ENCODE assay signal across 5 cellular contexts in genomic region chr19:49475995-49476880, GRCh38. TPM values are rescaled to one million over a fixed set of nuclear protein-coding genes. Genes with fewer than 3 reads are reported as not detected.
DNase-seq lines count a peak whose midpoint lies in the region; ATAC-seq lines count a peak whose summit lies in the region.

No MANE protein-coding gene starts in this region.

- H3K4me3 Mint-ChIP-seq in activated CD8-positive, alpha-beta memory T cell treated with anti-CD3 and anti-CD28 coated beads, Interleukin-2, amount 10 ng/mL, durations not matched to agents 7 days and 5 days, result peak overlapping the region; percentile 87

- no CpG with 5 or more reads among the region's 27 CpGs for WGBS in iPS DF 6.9 (ENCODE audit: insufficient coverage, insufficient read length)

- peaks cover 17% of the 10 kb centered on the region for H3K36me3 Mint-ChIP-seq in activated CD8-positive, alpha-beta memory T cell treated with anti-CD3 and anti-CD28 coated beads, Interleukin-2, amount 10 ng/mL, durations not matched to agents 7 days and 5 days

- no peaks in the 10 kb centered on the region for H3K9me3 Mint-ChIP-seq in activated CD8-positive, alpha-beta memory T cell treated with anti-CD3 and anti-CD28 coated beads, Interleukin-2, amount 10 ng/mL, durations not matched to agents 7 days and 5 days (ENCODE audit: low read depth)

- no peaks in the 10 kb centered on the region for H3K36me3 ChIP-seq in iPS DF 6.9 (ENCODE audit: control insufficient read depth, insufficient read depth, low read length)

- H3K27ac Mint-ChIP-seq in activated CD8-positive, alpha-beta memory T cell treated with anti-CD3 and anti-CD28 coated beads, Interleukin-2, amount 10 ng/mL, durations not matched to agents 7 days and 5 days, result peak overlapping the region; percentile 85

- H3K9me3 ChIP-seq in iPS DF 6.9 (ENCODE audit: control insufficient read depth, insufficient read depth, low read length), result no peaks in the 10 kb centered on the region

- no peaks in the 10 kb centered on the region for H3K27me3 Mint-ChIP-seq in activated CD8-positive, alpha-beta memory T cell treated with anti-CD3 and anti-CD28 coated beads, Interleukin-2, amount 10 ng/mL, durations not matched to agents 7 days and 5 days

- no peaks in the 10 kb centered on the region for H3K27me3 ChIP-seq in iPS DF 6.9 (ENCODE audit: control insufficient read depth, insufficient read depth, low read length)

- H3K27ac ChIP-seq in iPS DF 6.9 (ENCODE audit: low read length), result no peak overlapping the region

- peak; percentile 52 for ATAC-seq in activated CD8-positive, alpha-beta memory T cell treated with anti-CD3 and anti-CD28 coated beads, Interleukin-2, amount 10 ng/mL, durations not matched to agents 7 days and 5 days
- no peak for ATAC-seq in GM21367 (IDR thresholded peaks at IDR 0.05; ENCODE audit: unreplicated experiment)

- H3K4me3 ChIP-seq in iPS DF 6.9 (ENCODE audit: low read length), result no peak overlapping the region

- CTCF ChIA-PET in activated CD8-positive, alpha-beta memory T cell treated with anti-CD3 and anti-CD28 coated beads, Interleukin-2, amount 10 ng/mL, durations not matched to agents 7 days and 5 days (lab: Charles Lee), result interaction anchor here (0.6 to 2.8 kb wide), 32 partner anchors 9 to 371 kb away, joined by 3 to 19 read pairs (median 4); partner anchors contain the start of genes GFY, NOSIP, PIH1D1 and PRRG2

- 0 out of 2 replicates have a peak, but pooled peaks cover 2% of the 10 kb centered on the region for H3K4me1 ChIP-seq in iPS DF 6.9 (ENCODE audit: control insufficient read depth, insufficient read depth, low read length)

- DNase-seq in Kasumi-1 (lab: John Stamatoyannopoulos, UW) (peak; percentile 61 to 63), iPS DF 6.9 (ENCODE audit: low read depth, low spot score) (peak; percentile 80), RPMI8226 (no peak)
- DNase-seq in activated CD8-positive, alpha-beta memory T cell treated with anti-CD3 and anti-CD28 coated beads, Interleukin-2, amount 10 ng/mL, durations not matched to agents 7 days and 5 days, result peak; percentile 86

- peaks cover 36% of the 10 kb centered on the region for H3K4me1 Mint-ChIP-seq in activated CD8-positive, alpha-beta memory T cell treated with anti-CD3 and anti-CD28 coated beads, Interleukin-2, amount 10 ng/mL, durations not matched to agents 7 days and 5 days

RNA-seq across cellular contexts. Expression of gene FLT3LG, which starts 2.2 kb away (rescaled TPM):
- total RNA-seq in activated CD8-positive, alpha-beta memory T cell treated with anti-CD3 and anti-CD28 coated beads, Interleukin-2, amount 10 ng/mL, durations not matched to agents 7 days and 5 days, result 100 to 1,000 TPM; 112 to 151 TPM

RNA-seq across cellular contexts. Expression of gene RPL13A, which starts 11.2 kb away (rescaled TPM):
- total RNA-seq in activated CD8-positive, alpha-beta memory T cell treated with anti-CD3 and anti-CD28 coated beads, Interleukin-2, amount 10 ng/mL, durations not matched to agents 7 days and 5 days, result 1,000 to 10,000 TPM; 2,143 to 2,523 TPM

RNA-seq across cellular contexts. Expression of gene RPS11, which starts 20.0 kb away (rescaled TPM):
- total RNA-seq in activated CD8-positive, alpha-beta memory T cell treated with anti-CD3 and anti-CD28 coated beads, Interleukin-2, amount 10 ng/mL, durations not matched to agents 7 days and 5 days, result 1,000 to 10,000 TPM; 1,876 to 2,018 TPM

RNA-seq across cellular contexts. Expression of gene ALDH16A1, which starts 23.2 kb away (rescaled TPM):
- total RNA-seq in activated CD8-positive, alpha-beta memory T cell treated with anti-CD3 and anti-CD28 coated beads, Interleukin-2, amount 10 ng/mL, durations not matched to agents 7 days and 5 days, result 10 to 100 TPM; 37.2 to 45.2 TPM

RNA-seq across cellular contexts. Expression of gene PIH1D1, which starts 24.6 kb away (rescaled TPM):
- total RNA-seq in activated CD8-positive, alpha-beta memory T cell treated with anti-CD3 and anti-CD28 coated beads, Interleukin-2, amount 10 ng/mL, durations not matched to agents 7 days and 5 days, result 100 to 1,000 TPM; 148 to 158 TPM
